18 cellular contexts compared by ENCODE assay signal in the genomic region with DNA sequence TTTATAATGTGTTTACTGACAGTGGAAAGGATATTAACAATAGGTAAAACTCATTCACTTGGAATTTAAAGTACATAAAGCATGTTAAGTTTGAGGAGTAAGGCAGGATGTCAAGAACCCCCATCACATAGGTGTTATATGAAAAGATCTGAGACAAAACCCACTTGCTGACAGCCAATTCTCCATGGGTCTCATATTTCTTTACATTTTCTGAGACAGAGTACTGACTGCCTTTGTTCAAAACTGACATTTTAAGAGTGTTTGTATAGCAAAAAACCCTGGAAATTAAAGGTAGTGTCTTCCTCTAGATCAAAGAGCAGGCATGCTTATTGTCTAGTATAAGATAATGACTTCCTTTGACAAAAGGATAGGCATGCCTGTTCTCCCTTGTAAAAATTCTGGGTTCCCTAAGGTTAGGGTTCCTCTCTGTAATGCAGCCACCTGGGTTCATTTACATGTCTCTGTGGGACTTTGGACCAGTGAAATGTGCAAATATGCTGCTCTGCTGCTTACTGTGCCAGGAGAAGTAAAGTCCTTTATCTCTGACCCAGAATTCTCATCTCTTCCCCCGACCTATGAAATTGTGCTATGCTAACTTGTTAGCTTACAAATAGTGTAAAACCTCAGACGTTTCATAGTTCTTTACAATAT.
A peak's percentile ranks its signal among the peaks of the same experiment; 100 is the strongest.
DNase-seq lines count a peak whose midpoint lies in the region; FAIRE-seq and TF ChIP-seq lines count a peak whose summit lies in the region.
"Had no signal": no experiment of that assay in that cellular context is flagged by ENCODE, and none has a peak within 500 bp of the region (broad histone marks: within the 10 kb centered on the region; RNA-seq: fewer than 3 reads in every experiment).

No MANE protein-coding gene starts in this region.

- H3K4me2 ChIP-seq in H1 (ENCODE audit: insufficient read depth in 1 of 2, low read depth in 2 of 2, low read length in 2 of 2) (no peak overlapping the region), neural cell (ENCODE audit: low read length) (no peak overlapping the region)

- no peak overlapping the region for H2BK5ac ChIP-seq in H1 (ENCODE audit: low read depth, low read length)

- H3K79me2 ChIP-seq in H1 (ENCODE audit: control insufficient read depth in 1 of 2, insufficient read depth in 2 of 2, low read length in 2 of 2) (no peaks in the 10 kb centered on the region), neural cell (replicated peaks; ENCODE audit: insufficient read depth, low read length) (no peaks in the 10 kb centered on the region)

- H4K91ac ChIP-seq in H1 (replicated peaks; ENCODE audit: insufficient read length, low read length): no peak overlapping the region

- H3K4me3 ChIP-seq in H1 (ENCODE audit: extremely low read depth in 1 of 4, insufficient read depth in 2 of 4, low read depth in 3 of 4, low read length in 4 of 4): no peak overlapping the region
- H3K4me3 ChIP-seq in neural cell (ENCODE audit: low read length): no peak overlapping the region
- H3K4me3 ChIP-seq in Peyer's patch: no peak overlapping the region

- TF ChIP-seq RAD21 in H1 (IDR thresholded peaks at IDR 0.05 in 1 of 2, conservative IDR thresholded peaks at IDR 0.05 in 1 of 2; ENCODE audit: low read depth in 2 of 2, low read length in 2 of 2) (no peak), neural cell (conservative IDR thresholded peaks at IDR 0.05) (no peak)

- H3K14ac ChIP-seq in H1 (ENCODE audit: insufficient read length): no peak overlapping the region

- no peak overlapping the region for H2BK12ac ChIP-seq in H1 (ENCODE audit: low read depth, low read length)

- POLR2A ChIA-PET in H1 (lab: Charles Lee; ENCODE audit: partially characterized antibody): no interaction called here

- no peaks in the 10 kb centered on the region for H3K23me2 ChIP-seq in H1 (ENCODE audit: low read depth, low read length)

- H4K8ac ChIP-seq in H1 (ENCODE audit: extremely low read depth, insufficient read depth, low read length): no peak overlapping the region

- H3K9me3 ChIP-seq in H1 (ENCODE audit: insufficient read depth in 2 of 2, low read depth in 1 of 2, low read length in 1 of 2): no peaks in the 10 kb centered on the region
- H3K9me3 ChIP-seq in neural cell (ENCODE audit: low read length): no peaks in the 10 kb centered on the region
- no peaks in the 10 kb centered on the region for H3K9me3 ChIP-seq in Peyer's patch

- no peaks in the 10 kb centered on the region for H3K79me1 ChIP-seq in H1 (ENCODE audit: low read depth, low read length)

- CTCF ChIA-PET in H1 (lab: Charles Lee; ENCODE audit: partially characterized antibody): no interaction called here

- TF ChIP-seq EP300 in H1 (IDR thresholded peaks at IDR 0.05; ENCODE audit: borderline replicate concordance in 1 of 2, low read depth in 2 of 2, low read length in 2 of 2) (no peak), neural cell (conservative IDR thresholded peaks at IDR 0.05; ENCODE audit: poor library complexity, severe bottlenecking) (peak; percentile 79)

- peak; percentile 28 for DNase-seq in NCI-H146 (lab: John Stamatoyannopoulos, UW)
- peak; percentile 35 to 44 for DNase-seq in NCI-H526 (lab: John Stamatoyannopoulos, UW)
- DNase-seq in H1 (ENCODE audit: low read depth in 1 of 2, low spot score in 2 of 2): no peak
- no peak for DNase-seq in Peyer's patch
- DNase-seq in GM12892 (ENCODE audit: insufficient read length): no peak
- no peak for DNase-seq in HUDEP-2 (lab: John Stamatoyannopoulos, UW; ENCODE audit: unreplicated experiment in 76 of 76)
- DNase-seq: ACHN, AML-193, EL, H7, IMR-90, Kasumi-1, NCI-H2029, NCI-H226, NCI-H524 treated with DMSO at 0.1 percent for 48 hours, OCI-M1 had no signal

- H2AFZ ChIP-seq in H1 (ENCODE audit: low read length): no peak overlapping the region
- no peak overlapping the region for H2AFZ ChIP-seq in neural cell (ENCODE audit: low read depth, low read length)

- H3F3A ChIP-seq in neural cell (ENCODE audit: insufficient read depth, low read length, poor library complexity, severe bottlenecking): no peaks in the 10 kb centered on the region

- no peaks in the 10 kb centered on the region for H3K36me3 ChIP-seq in H1 (ENCODE audit: control insufficient read depth in 2 of 4, insufficient read depth in 4 of 4, low read length in 3 of 4)
- no peaks in the 10 kb centered on the region for H3K36me3 ChIP-seq in neural cell (ENCODE audit: insufficient read depth, low read length)
- H3K36me3 ChIP-seq in Peyer's patch: no peaks in the 10 kb centered on the region

- no peak overlapping the region for H3K18ac ChIP-seq in H1 (ENCODE audit: extremely low read depth, low read length)

- H2BK120ac ChIP-seq in H1 (replicated peaks; ENCODE audit: low read depth, low read length): no peak overlapping the region

- no peaks in the 10 kb centered on the region for H3K27me3 ChIP-seq in H1 (replicated peaks in 1 of 4; ENCODE audit: control insufficient read depth in 3 of 4, extremely low read depth in 1 of 4, insufficient read depth in 3 of 4, low read length in 3 of 4)
- H3K27me3 ChIP-seq in neural cell (ENCODE audit: insufficient read depth, low read depth, low read length): no peaks in the 10 kb centered on the region
- no peaks in the 10 kb centered on the region for H3K27me3 ChIP-seq in Peyer's patch

- H2BK20ac ChIP-seq in H1 (ENCODE audit: low read length): no peak overlapping the region

- TF ChIP-seq CTCF in H1 (IDR thresholded peaks at IDR 0.05; ENCODE audit: control extremely low read depth in 1 of 3, insufficient read depth in 1 of 3, low read depth in 1 of 3, low read length in 3 of 3) (no peak), neural cell (IDR thresholded peaks at IDR 0.05; ENCODE audit: poor library complexity, severe bottlenecking) (no peak), Peyer's patch (IDR thresholded peaks at IDR 0.05) (no peak)

- no peak overlapping the region for H3K27ac ChIP-seq in H1 (ENCODE audit: low read depth, low read length)
- no peak overlapping the region for H3K27ac ChIP-seq in neural cell (ENCODE audit: low read length)
- no peak overlapping the region for H3K27ac ChIP-seq in Peyer's patch
- H3K27ac ChIP-seq: RWPE1 had no signal

- H4K5ac ChIP-seq in H1 (ENCODE audit: insufficient read length, low read depth, low read length): no peak overlapping the region

- H3K56ac ChIP-seq in H1 (replicated peaks; ENCODE audit: insufficient read length, low read depth, low read length): no peak overlapping the region

- no peak overlapping the region for H3K4ac ChIP-seq in H1 (replicated peaks; ENCODE audit: insufficient read length, low read depth, low read length)

- H3K4me1 ChIP-seq in H1 (replicated peaks in 1 of 4; ENCODE audit: control insufficient read depth in 3 of 4, insufficient read depth in 4 of 4, low read length in 3 of 4): no peaks in the 10 kb centered on the region
- no peaks in the 10 kb centered on the region for H3K4me1 ChIP-seq in Peyer's patch

- no peak overlapping the region for H3K23ac ChIP-seq in H1 (ENCODE audit: insufficient read length)

- no peak overlapping the region for H2AK5ac ChIP-seq in H1 (ENCODE audit: low read depth, low read length)

- H2BK15ac ChIP-seq in H1 (ENCODE audit: low read length): no peak overlapping the region

- H3K9ac ChIP-seq in H1 (replicated peaks in 1 of 4; ENCODE audit: extremely low read depth in 1 of 4, low read depth in 3 of 4, low read length in 3 of 4): no peak overlapping the region
- H3K9ac ChIP-seq in neural cell (ENCODE audit: low read length): no peak overlapping the region

- H4K20me1 ChIP-seq in H1 (replicated peaks in 1 of 2; ENCODE audit: control insufficient read depth in 1 of 2, insufficient read depth in 2 of 2, low read length in 2 of 2) (no peaks in the 10 kb centered on the region), neural cell (ENCODE audit: insufficient read depth) (no peaks in the 10 kb centered on the region)

- no peak for FAIRE-seq in H1 (lab: Jason Lieb, UNC)
- FAIRE-seq in GM12892 (lab: Jason Lieb, UNC): no peak

- no peaks in the 10 kb centered on the region for H3K9me2 ChIP-seq in neural cell (ENCODE audit: insufficient read depth, low read length)

- 63% methylated on average over 2 of the region's 2 CpGs; no CpG with 5 or more reads in 1 of the 2 experiments for WGBS in H1 (ENCODE audit: extremely low coverage in 1 of 2, insufficient coverage in 1 of 2, insufficient read length in 1 of 2, insufficient replicate concordance in 2 of 2, low coverage in 1 of 2, low lambda C conversion rate in 2 of 2, missing lambda C conversion rate in 1 of 2), 2 experiments

- TF ChIP-seq POLR2A in H1 (IDR thresholded peaks at IDR 0.05; ENCODE audit: control extremely low read depth in 1 of 2, low read depth in 2 of 2, low read length in 2 of 2) (no peak), Peyer's patch (IDR thresholded peaks at IDR 0.05) (no peak), GM12892 (IDR thresholded peaks at IDR 0.05; ENCODE audit: low read depth, low read length) (no peak)

TF ChIP-seq in H1, 55 proteins besides CTCF, POLR2A, EP300 and RAD21:
- TF ChIP-seq RNF2 (IDR thresholded peaks at IDR 0.05; ENCODE audit: borderline replicate concordance, low read depth, low read length, missing control alignments, poor library complexity, severe bottlenecking) (no peak), TCF12 (IDR thresholded peaks at IDR 0.05; ENCODE audit: low read depth, low read length) (peak; percentile 92)

TF ChIP-seq in neural cell, 6 proteins besides CTCF, POLR2A, EP300 and RAD21:
- TF ChIP-seq TAF1 (IDR thresholded peaks at IDR 0.05; ENCODE audit: low read depth): no peak
- TF ChIP-seq, protein P1, sequence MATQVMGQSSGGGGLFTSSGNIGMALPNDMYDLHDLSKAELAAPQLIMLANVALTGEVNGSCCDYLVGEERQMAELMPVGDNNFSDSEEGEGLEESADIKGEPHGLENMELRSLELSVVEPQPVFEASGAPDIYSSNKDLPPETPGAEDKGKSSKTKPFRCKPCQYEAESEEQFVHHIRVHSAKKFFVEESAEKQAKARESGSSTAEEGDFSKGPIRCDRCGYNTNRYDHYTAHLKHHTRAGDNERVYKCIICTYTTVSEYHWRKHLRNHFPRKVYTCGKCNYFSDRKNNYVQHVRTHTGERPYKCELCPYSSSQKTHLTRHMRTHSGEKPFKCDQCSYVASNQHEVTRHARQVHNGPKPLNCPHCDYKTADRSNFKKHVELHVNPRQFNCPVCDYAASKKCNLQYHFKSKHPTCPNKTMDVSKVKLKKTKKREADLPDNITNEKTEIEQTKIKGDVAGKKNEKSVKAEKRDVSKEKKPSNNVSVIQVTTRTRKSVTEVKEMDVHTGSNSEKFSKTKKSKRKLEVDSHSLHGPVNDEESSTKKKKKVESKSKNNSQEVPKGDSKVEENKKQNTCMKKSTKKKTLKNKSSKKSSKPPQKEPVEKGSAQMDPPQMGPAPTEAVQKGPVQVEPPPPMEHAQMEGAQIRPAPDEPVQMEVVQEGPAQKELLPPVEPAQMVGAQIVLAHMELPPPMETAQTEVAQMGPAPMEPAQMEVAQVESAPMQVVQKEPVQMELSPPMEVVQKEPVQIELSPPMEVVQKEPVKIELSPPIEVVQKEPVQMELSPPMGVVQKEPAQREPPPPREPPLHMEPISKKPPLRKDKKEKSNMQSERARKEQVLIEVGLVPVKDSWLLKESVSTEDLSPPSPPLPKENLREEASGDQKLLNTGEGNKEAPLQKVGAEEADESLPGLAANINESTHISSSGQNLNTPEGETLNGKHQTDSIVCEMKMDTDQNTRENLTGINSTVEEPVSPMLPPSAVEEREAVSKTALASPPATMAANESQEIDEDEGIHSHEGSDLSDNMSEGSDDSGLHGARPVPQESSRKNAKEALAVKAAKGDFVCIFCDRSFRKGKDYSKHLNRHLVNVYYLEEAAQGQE (IDR thresholded peaks at IDR 0.05; ENCODE audit: borderline replicate concordance): no peak

Comparison
In these comparisons a context has a peak if more than half of its experiments do, and no peak if none do; other contexts are left out.
1. DNase-seq: peak in NCI-H146 (single experiment) and NCI-H526 (2 of 2); none in H1 (0 of 2), Peyer's patch (0 of 3), GM12892 (single experiment) and HUDEP-2 (0 of 76).